1 cellular context compared by ENCODE assay signal in genomic region chr7:30904566-30904965, GRCh38.
TF ChIP-seq lines count a peak whose summit lies in the region.

No MANE protein-coding gene starts in this region.

TF ChIP-seq in HEK293, 187 proteins besides CTCF, POLR2A, EP300 and RAD21 (continued from another document):
- TF ChIP-seq TCF7L2 (IDR thresholded peaks at IDR 0.05; ENCODE audit: borderline replicate concordance, low read depth, low read length): no peak
